ENCODE assay signal across 8 cellular contexts in the genomic region with DNA sequence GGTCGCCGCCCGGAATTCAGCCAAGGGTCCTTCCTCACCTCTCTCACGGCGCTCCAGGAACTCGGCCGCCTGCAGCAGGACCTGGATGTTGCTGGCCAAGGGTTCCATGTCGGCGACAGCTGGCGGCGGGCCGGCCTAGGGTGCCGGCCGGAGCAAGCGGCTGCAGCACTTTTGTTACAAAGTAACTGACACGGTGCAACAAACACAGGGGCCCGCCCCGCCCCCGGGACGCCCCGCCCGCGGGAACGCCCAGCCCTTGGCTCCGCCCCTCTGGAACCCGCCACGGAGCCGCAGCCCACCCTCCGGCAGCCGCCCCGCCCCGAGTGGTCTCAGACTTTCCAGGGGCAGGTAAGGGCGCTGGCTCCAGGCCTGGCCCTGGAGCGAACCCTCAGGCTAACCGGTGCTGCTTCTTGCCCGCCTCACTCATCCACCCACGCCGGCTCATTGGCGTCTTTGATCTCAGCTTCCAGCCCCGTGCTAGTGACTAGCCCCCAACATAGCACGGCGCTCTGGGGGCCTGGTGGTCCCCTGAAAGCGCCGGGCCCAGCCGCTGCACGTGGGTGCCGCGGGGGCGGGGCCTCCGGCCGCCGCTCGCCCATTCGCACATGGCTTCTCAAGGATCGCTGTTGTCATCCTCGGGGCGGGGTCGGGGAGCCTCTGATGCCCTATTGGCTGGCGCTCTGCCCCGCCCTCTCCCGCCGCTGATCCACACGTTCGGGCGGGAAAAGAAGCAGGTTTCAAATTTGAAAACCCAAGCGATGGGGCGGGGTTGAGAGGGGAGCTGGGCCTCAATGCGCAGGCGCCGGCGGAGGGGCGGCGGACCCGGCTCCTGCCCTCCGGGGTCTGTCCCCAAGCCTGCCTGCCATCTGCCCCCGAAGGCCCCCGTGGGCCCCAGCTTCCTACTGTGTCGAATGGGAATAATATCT. TPM values are rescaled to one million over a fixed set of nuclear protein-coding genes. Genes with fewer than 3 reads are reported as not detected.
DNase-seq lines count a peak whose midpoint lies in the region; ATAC-seq and TF ChIP-seq lines count a peak whose summit lies in the region.

A gene with protein sequence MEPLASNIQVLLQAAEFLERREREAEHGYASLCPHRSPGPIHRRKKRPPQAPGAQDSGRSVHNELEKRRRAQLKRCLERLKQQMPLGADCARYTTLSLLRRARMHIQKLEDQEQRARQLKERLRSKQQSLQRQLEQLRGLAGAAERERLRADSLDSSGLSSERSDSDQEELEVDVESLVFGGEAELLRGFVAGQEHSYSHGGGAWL (minus strand): TSS at position 176 of the 926 bp plus-strand sequence. CDS start 68 bp downstream, at position 108.

- WGBS in heart right ventricle, 2 donors = 0% methylated on average over 74 to 78 of the region's 78 CpGs

- H3K9me3 Mint-ChIP-seq in activated naive CD8-positive, alpha-beta T cell treated with anti-CD3 and anti-CD28 coated beads, Interleukin-2, amount 50 U/mL, for 24 hours = no peaks in the 10 kb centered on the region
- no peaks in the 10 kb centered on the region for H3K9me3 Mint-ChIP-seq in progenitor cell of endocrine pancreas (ENCODE audit: low read depth)

- DNase-seq in NCI-H146 (lab: John Stamatoyannopoulos, UW) = peak; percentile 95
- peak; percentile 92 for DNase-seq in T follicular helper cell (ENCODE audit: low read depth)
- peak; percentile 98 for DNase-seq in activated naive CD8-positive, alpha-beta T cell treated with anti-CD3 and anti-CD28 coated beads, Interleukin-2, amount 50 U/mL, for 24 hours
- peak; percentile 95 to 97 for DNase-seq in heart right ventricle
- peak; percentile 89 for DNase-seq in progenitor cell of endocrine pancreas (ENCODE audit: low spot score, unreplicated experiment)
- peak; percentile 96 for DNase-seq in ureter (ENCODE audit: low spot score)

- no peaks in the 10 kb centered on the region for H3K9me3 ChIP-seq in heart right ventricle

- H3K4me1 ChIP-seq in heart right ventricle = peaks cover 14 to 63% (median 28%) of the 10 kb centered on the region in 9 donors

- H3K4me1 Mint-ChIP-seq in activated naive CD8-positive, alpha-beta T cell treated with anti-CD3 and anti-CD28 coated beads, Interleukin-2, amount 50 U/mL, for 24 hours = peaks cover 28% of the 10 kb centered on the region
- peaks cover 12% of the 10 kb centered on the region for H3K4me1 Mint-ChIP-seq in progenitor cell of endocrine pancreas (ENCODE audit: low read depth)

- peak within 1 kb of the TSS; percentile 34 to 70 (median 58) for H3K4me3 ChIP-seq in heart right ventricle

- no peak for TF ChIP-seq CTCF in heart right ventricle (IDR thresholded peaks at IDR 0.05)
- TF ChIP-seq CTCF in progenitor cell of endocrine pancreas (IDR thresholded peaks at IDR 0.05; ENCODE audit: unreplicated experiment) = no peak

- TF ChIP-seq POLR2A in GM15510 (IDR thresholded peaks at IDR 0.05; ENCODE audit: borderline replicate concordance, extremely low read depth, insufficient read length) = peak; percentile 70

- peak within 1 kb of the TSS; percentile 84 for H3K4me3 Mint-ChIP-seq in activated naive CD8-positive, alpha-beta T cell treated with anti-CD3 and anti-CD28 coated beads, Interleukin-2, amount 50 U/mL, for 24 hours
- H3K4me3 Mint-ChIP-seq in progenitor cell of endocrine pancreas (ENCODE audit: low read depth) = peak within 1 kb of the TSS; percentile 80

- H3K27ac ChIP-seq in heart right ventricle = peak within 1 kb of the TSS in 1 of 10 donors; percentile 97

- peaks cover 0 to 19% (median 6%) of the 10 kb centered on the region in 9 donors for H3K36me3 ChIP-seq in heart right ventricle

- peaks cover 3% of the 10 kb centered on the region for H3K36me3 Mint-ChIP-seq in activated naive CD8-positive, alpha-beta T cell treated with anti-CD3 and anti-CD28 coated beads, Interleukin-2, amount 50 U/mL, for 24 hours (ENCODE audit: low read depth)
- H3K36me3 Mint-ChIP-seq in progenitor cell of endocrine pancreas (ENCODE audit: insufficient read depth) = peaks cover 1% of the 10 kb centered on the region

- intact Hi-C loops in heart right ventricle (cut with DNase I) = loop anchor here in 4 of 10 donors (5.0 to 10.0 kb wide), 5 partner anchors 53 to 193 kb away; a partner anchor contains a TSS

- H3K27me3 ChIP-seq in heart right ventricle = no peaks in the 10 kb centered on the region

- no peaks in the 10 kb centered on the region for H3K27me3 Mint-ChIP-seq in activated naive CD8-positive, alpha-beta T cell treated with anti-CD3 and anti-CD28 coated beads, Interleukin-2, amount 50 U/mL, for 24 hours
- no peaks in the 10 kb centered on the region for H3K27me3 Mint-ChIP-seq in progenitor cell of endocrine pancreas

- ATAC-seq in HG02870 (IDR thresholded peaks at IDR 0.05; ENCODE audit: unreplicated experiment) (peak; percentile 74), heart right ventricle (peak; percentile 85 to 96 (median 92))
- peak; percentile 78 for ATAC-seq in activated naive CD8-positive, alpha-beta T cell treated with anti-CD3 and anti-CD28 coated beads, Interleukin-2, amount 50 U/mL, for 24 hours

- H3K27ac Mint-ChIP-seq in activated naive CD8-positive, alpha-beta T cell treated with anti-CD3 and anti-CD28 coated beads, Interleukin-2, amount 50 U/mL, for 24 hours = peak within 1 kb of the TSS; percentile 82
- H3K27ac Mint-ChIP-seq in progenitor cell of endocrine pancreas = peak within 1 kb of the TSS; percentile 84

RNA-seq across cellular contexts. Expression of the gene that starts here (rescaled TPM):
- total RNA-seq in heart right ventricle (1 to 10 TPM; 1.2 to 6.4 (median 2.4) TPM), progenitor cell of endocrine pancreas (20.1 and 20.6 TPM in 2 replicates), ureter (7.8 TPM)
- 1 to 10 TPM; 2.3 to 7.1 TPM for polyA plus RNA-seq in heart right ventricle
